8 cellular contexts compared by ENCODE assay signal in the genomic region with DNA sequence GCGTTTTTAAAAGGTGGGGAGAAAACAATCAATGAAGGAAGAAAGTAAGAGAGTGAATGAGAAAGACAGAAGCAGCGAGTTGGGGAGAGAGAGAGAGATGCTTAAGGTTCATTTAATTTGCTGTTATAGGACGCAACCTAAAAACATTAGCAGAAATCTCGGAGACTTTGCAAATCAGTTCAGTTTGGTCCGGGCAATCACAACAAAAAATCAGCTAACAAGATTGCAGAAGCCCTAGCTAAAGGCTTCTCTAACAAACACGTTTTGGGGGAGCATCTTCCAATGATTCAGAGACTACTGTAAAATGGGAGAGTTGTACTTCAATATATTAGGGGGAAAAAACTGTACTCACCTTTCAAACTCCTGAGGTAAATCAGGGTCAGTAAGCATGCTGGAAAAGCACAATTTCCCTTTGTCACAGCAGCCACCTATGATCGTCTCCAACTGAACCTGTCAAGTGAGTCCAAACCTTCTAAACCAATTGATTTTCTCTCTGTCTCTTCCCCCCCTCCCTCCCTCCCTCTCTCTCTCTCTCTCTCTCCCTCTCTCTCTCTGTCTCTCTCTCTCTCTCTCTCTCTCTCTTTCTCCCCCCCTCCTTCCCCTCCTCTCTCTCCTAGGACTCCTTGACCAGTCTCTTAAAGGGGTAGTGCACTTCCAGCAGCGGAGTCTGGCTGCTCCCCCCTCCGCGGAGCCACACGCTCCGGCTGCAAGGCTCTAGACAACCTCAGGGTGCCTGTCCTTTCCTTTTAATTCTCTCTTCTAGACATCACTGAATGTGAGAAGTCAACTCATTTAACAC. TPM values are rescaled to one million over a fixed set of nuclear protein-coding genes. Genes with fewer than 3 reads are reported as not detected.
DNase-seq lines count a peak whose midpoint lies in the region; ATAC-seq and TF ChIP-seq lines count a peak whose summit lies in the region.

TSS of gene SOX5 (minus strand) at position 459 of the 799 bp plus-strand sequence. CDS start at position 390, 69 bp downstream.

- peak; percentile 93 for ATAC-seq in left lung

- no peaks in the 10 kb centered on the region for H3K36me3 Mint-ChIP-seq in activated CD4-positive, alpha-beta T cell treated with anti-CD3 and anti-CD28 coated beads, Interleukin-2, amount 10 ng/mL, durations not matched to agents 7 days and 5 days (ENCODE audit: low read depth)

- H3K27ac ChIP-seq in left lung (no peak within 1 kb of the TSS), tibial artery (peak within 1 kb of the TSS in 1 of 2 donors; percentile 38)

- no peaks in the 10 kb centered on the region for H3K36me3 ChIP-seq in left lung
- H3K36me3 ChIP-seq in tibial artery: no peaks in the 10 kb centered on the region

- TF ChIP-seq CTCF in choroid plexus epithelial cell (conservative IDR thresholded peaks at IDR 0.05; ENCODE audit: low read depth, low read length): no peak
- TF ChIP-seq CTCF in left lung (IDR thresholded peaks at IDR 0.05): no peak
- TF ChIP-seq CTCF in tibial artery (IDR thresholded peaks at IDR 0.05): no peak

- DNase-seq in AG08396 (ENCODE audit: low spot score) (peak; percentile 65), NCI-H2081 treated with DMSO at 0.1 percent for 48 hours (lab: John Stamatoyannopoulos, UW) (peak; percentile 39), choroid plexus epithelial cell (ENCODE audit: low read depth) (peak; percentile 59), left lung (peak in 1 of 2 donors; percentile 37), tibial artery (peak; percentile 24 to 75), RKO (ENCODE audit: low spot score) (no peak)
- no peak for DNase-seq in activated CD8-positive, alpha-beta memory T cell treated with anti-CD3 and anti-CD28 coated beads for 24 hours
- no peak for DNase-seq in activated CD4-positive, alpha-beta T cell treated with anti-CD3 and anti-CD28 coated beads, Interleukin-2, amount 10 ng/mL, durations not matched to agents 7 days and 5 days

- no peaks in the 10 kb centered on the region for H3K27me3 Mint-ChIP-seq in activated CD4-positive, alpha-beta T cell treated with anti-CD3 and anti-CD28 coated beads, Interleukin-2, amount 10 ng/mL, durations not matched to agents 7 days and 5 days

- H3K27me3 ChIP-seq in left lung (peaks cover 0 to 31% of the 10 kb centered on the region in 2 donors), tibial artery (peaks cover 0 to 2% of the 10 kb centered on the region in 2 donors)

- CTCF ChIA-PET in activated CD4-positive, alpha-beta T cell treated with anti-CD3 and anti-CD28 coated beads, Interleukin-2, amount 10 ng/mL, durations not matched to agents 7 days and 5 days (lab: Charles Lee): interaction anchor here (0.8 kb wide), 1 partner anchor 211 kb away, joined by 3 read pairs; no protein-coding TSS in a partner anchor

- H3K9me3 Mint-ChIP-seq in activated CD4-positive, alpha-beta T cell treated with anti-CD3 and anti-CD28 coated beads, Interleukin-2, amount 10 ng/mL, durations not matched to agents 7 days and 5 days: no peaks in the 10 kb centered on the region

- POLR2A ChIA-PET in activated CD4-positive, alpha-beta T cell treated with anti-CD3 and anti-CD28 coated beads, Interleukin-2, amount 10 ng/mL, durations not matched to agents 7 days and 5 days (lab: Charles Lee): no interaction called here

- H3K4me3 Mint-ChIP-seq in activated CD4-positive, alpha-beta T cell treated with anti-CD3 and anti-CD28 coated beads, Interleukin-2, amount 10 ng/mL, durations not matched to agents 7 days and 5 days: no peak within 1 kb of the TSS

- H3K9me3 ChIP-seq in left lung: no peaks in the 10 kb centered on the region
- H3K9me3 ChIP-seq in tibial artery: no peaks in the 10 kb centered on the region

- peak within 1 kb of the TSS; percentile 39 for H3K4me3 ChIP-seq in choroid plexus epithelial cell (ENCODE audit: low read depth, low read length)
- H3K4me3 ChIP-seq in left lung: peak within 1 kb of the TSS; percentile 25 to 35
- H3K4me3 ChIP-seq in tibial artery: peak within 1 kb of the TSS; percentile 47 to 51

- H3K4me1 ChIP-seq in left lung (no peaks in the 10 kb centered on the region), tibial artery (peaks cover 0 to 24% (median 5%) of the 10 kb centered on the region in 4 donors)

- H3K4me1 Mint-ChIP-seq in activated CD4-positive, alpha-beta T cell treated with anti-CD3 and anti-CD28 coated beads, Interleukin-2, amount 10 ng/mL, durations not matched to agents 7 days and 5 days: no peaks in the 10 kb centered on the region

- intact Hi-C loops in left lung (cut with DNase I): no loop called here
- intact Hi-C loops in tibial artery (cut with DNase I; ENCODE audit: low total_unique reads): loop anchor here (1.0 kb wide), 1 partner anchor 11 kb away; no protein-coding TSS in a partner anchor

- no peak within 1 kb of the TSS for H3K27ac Mint-ChIP-seq in activated CD4-positive, alpha-beta T cell treated with anti-CD3 and anti-CD28 coated beads, Interleukin-2, amount 10 ng/mL, durations not matched to agents 7 days and 5 days

RNA-seq across cellular contexts. Expression of gene SOX5, which starts in this region (rescaled TPM):
- 10 to 100 TPM; 10.0 to 12.2 TPM for total RNA-seq in left lung
- not detected for total RNA-seq in activated CD4-positive, alpha-beta T cell treated with anti-CD3 and anti-CD28 coated beads, Interleukin-2, amount 10 ng/mL, durations not matched to agents 7 days and 5 days

Comparison
In these comparisons a context has a peak if more than half of its experiments do, and no peak if none do; other contexts are left out.
1. RNA of gene SOX5 (total RNA-seq): 10.0 to 12.2 TPM in left lung; not detected in activated CD4-positive, alpha-beta T cell treated with anti-CD3 and anti-CD28 coated beads, Interleukin-2, amount 10 ng/mL, durations not matched to agents 7 days and 5 days; every median in the first group is over 4 times any median in the second.
2. DNase-seq: peak in AG08396 (single experiment), NCI-H2081 treated with DMSO at 0.1 percent for 48 hours (single experiment), choroid plexus epithelial cell (single experiment) and tibial artery (2 of 2); none in RKO (single experiment), activated CD8-positive, alpha-beta memory T cell treated with anti-CD3 and anti-CD28 coated beads for 24 hours (single experiment) and activated CD4-positive, alpha-beta T cell treated with anti-CD3 and anti-CD28 coated beads, Interleukin-2, amount 10 ng/mL, durations not matched to agents 7 days and 5 days (single experiment).
3. Peak in every context shown above with its lines, with median percentiles within 50 percentile points of each other: H3K4me3 ChIP-seq.